In genomic region chr2:33370886-33371285, GRCh38 we compare ENCODE assay signal across 18 cellular contexts.
DNase-seq lines count a peak whose midpoint lies in the region; ATAC-seq, FAIRE-seq and TF ChIP-seq lines count a peak whose summit lies in the region.
"Had no signal": no experiment of that assay in that cellular context is flagged by ENCODE, and none has a peak within 500 bp of the region (broad histone marks: within the 10 kb centered on the region; RNA-seq: fewer than 3 reads in every experiment).

No MANE protein-coding gene starts in this region.

- FAIRE-seq in frontal cortex (lab: Jason Lieb, UNC) = no peak
- FAIRE-seq: GM12878 had no signal

- dilution Hi-C loops in IMR-90 (cut with HindIII; ENCODE audit: low sequenced_read_pairs, unreplicated experiment) = no loop called here

- H3K4me3 ChIP-seq in AG10803 (ENCODE audit: low read length) (no peak overlapping the region), IMR-90 (ENCODE audit: insufficient read depth, low read depth, low read length) (no peak overlapping the region), adipocyte (ENCODE audit: low read length) (no peak overlapping the region), gastroesophageal sphincter (no peak overlapping the region)
- H3K4me3 ChIP-seq: GM12878, SK-N-MC had no signal

- no peak for TF ChIP-seq EP300 in gastroesophageal sphincter (IDR thresholded peaks at IDR 0.05)

- no peak overlapping the region for H4K91ac ChIP-seq in IMR-90 (ENCODE audit: insufficient read depth, low read depth, low read length)

- H2AFZ ChIP-seq in IMR-90 (replicated peaks; ENCODE audit: low read length, poor library complexity) = no peak overlapping the region

- peak overlapping the region in 1 of 2 experiments; percentile 27; a peak in 1 of 4 replicates for H4K8ac ChIP-seq in IMR-90 (ENCODE audit: low read depth in 2 of 2, low read length in 2 of 2)

- H4K5ac ChIP-seq in IMR-90 (ENCODE audit: low read depth, low read length) = no peak overlapping the region

- H3K23ac ChIP-seq in IMR-90 (ENCODE audit: low read depth, low read length) = no peak overlapping the region

- no TSS peak for BruUV-seq in IMR-90 (replicated peaks; lab: Mats Ljungman, UMichigan)

- no peak for TF ChIP-seq POLR2A in IMR-90 (IDR thresholded peaks at IDR 0.05; ENCODE audit: low read depth, low read length)
- no peak for TF ChIP-seq POLR2A in gastroesophageal sphincter (IDR thresholded peaks at IDR 0.05)

- DNase-seq in AG10803 (ENCODE audit: low read depth) (peak; percentile 59), IMR-90 (no peak), adipocyte (ENCODE audit: low read depth) (peak; percentile 56), NCI-H345 treated with DMSO at 0.1 percent for 48 hours (lab: John Stamatoyannopoulos, UW; ENCODE audit: unreplicated experiment) (no peak), frontal cortex (ENCODE audit: low spot score in 2 of 2) (no peak)
- DNase-seq in activated effector memory CD4-positive, alpha-beta T cell treated with Interleukin-2 at 50 U/mL for 16 hours = no peak
- DNase-seq: CD4-positive, alpha-beta T cell; DMS79; H9; NCI-H1105; NCI-H1694 treated with DMSO at 0.1 percent for 48 hours; NCI-H446; NCI-H748 treated with DMSO at 0.1 percent for 48 hours; RPMI8226 had no signal

- TF ChIP-seq CTCF in AG10803 (conservative IDR thresholded peaks at IDR 0.05; ENCODE audit: low read length) (no peak), IMR-90 (conservative IDR thresholded peaks at IDR 0.05; ENCODE audit: low read depth, low read length) (no peak), gastroesophageal sphincter (IDR thresholded peaks at IDR 0.05) (no peak)

- H3K27me3 ChIP-seq in IMR-90 (ENCODE audit: control insufficient read depth, insufficient read depth, low read length) = no peaks in the 10 kb centered on the region
- no peaks in the 10 kb centered on the region for H3K27me3 ChIP-seq in adipocyte (replicated peaks; ENCODE audit: control insufficient read depth, insufficient read depth, low read length)
- no peaks in the 10 kb centered on the region for H3K27me3 ChIP-seq in gastroesophageal sphincter

- no peak overlapping the region for H2BK5ac ChIP-seq in IMR-90 (ENCODE audit: low read depth, low read length, poor library complexity, severe bottlenecking)

- in situ Hi-C loops in IMR-90 (cut with MboI; ENCODE audit: low sequenced_read_pairs) = no loop called here

- H2BK20ac ChIP-seq in IMR-90 (ENCODE audit: low read depth, low read length) = no peak overlapping the region

- H2AK5ac ChIP-seq in IMR-90 (ENCODE audit: low read depth, low read length) = no peak overlapping the region

- no peak for TF ChIP-seq RAD21 in IMR-90 (IDR thresholded peaks at IDR 0.05; ENCODE audit: low read length)

- no peak overlapping the region for H3K14ac ChIP-seq in IMR-90 (replicated peaks; ENCODE audit: low read depth, low read length)

- H3K56ac ChIP-seq in IMR-90 (ENCODE audit: extremely low read depth, insufficient read depth, low read length) = no peak overlapping the region

- no peak overlapping the region for H2AK9ac ChIP-seq in IMR-90 (replicated peaks; ENCODE audit: low read depth, low read length, poor library complexity)

- no peak overlapping the region for H3K18ac ChIP-seq in IMR-90 (ENCODE audit: low read depth, low read length)

- H4K20me1 ChIP-seq in IMR-90 (ENCODE audit: insufficient read depth, low read length) = no peaks in the 10 kb centered on the region

- peaks cover 38% of the 10 kb centered on the region for H3K36me3 ChIP-seq in IMR-90 (ENCODE audit: control insufficient read depth, insufficient read depth, low read length)
- H3K36me3 ChIP-seq in adipocyte (ENCODE audit: control insufficient read depth, insufficient read depth, low read length, severe bottlenecking) = no peaks in the 10 kb centered on the region
- no peaks in the 10 kb centered on the region for H3K36me3 ChIP-seq in gastroesophageal sphincter

- peaks cover 15 to 18% of the 10 kb centered on the region in 2 experiments; a peak in 3 of 4 replicates for H3K79me1 ChIP-seq in IMR-90 (ENCODE audit: low read depth in 1 of 2, low read length in 2 of 2)

- H3K9ac ChIP-seq in IMR-90 (ENCODE audit: low read depth, low read length) = no peak overlapping the region
- H3K9ac ChIP-seq in adipocyte (ENCODE audit: low read length) = no peak overlapping the region

- H3K9me1 ChIP-seq in IMR-90 (ENCODE audit: insufficient read depth, low read length) = no peaks in the 10 kb centered on the region; the same call in 1 of the 2 replicates

- H3K4me2 ChIP-seq in IMR-90 (ENCODE audit: low read depth, low read length) = no peak overlapping the region

- H3K9me3 ChIP-seq in IMR-90 (ENCODE audit: control insufficient read depth, insufficient read depth, low read length) (no peaks in the 10 kb centered on the region), adipocyte (ENCODE audit: control insufficient read depth, low read length) (no peaks in the 10 kb centered on the region), gastroesophageal sphincter (no peaks in the 10 kb centered on the region)

- no peak overlapping the region for H3K27ac ChIP-seq in IMR-90 (ENCODE audit: insufficient read depth, low read length)
- H3K27ac ChIP-seq in gastroesophageal sphincter = peak overlapping the region; percentile 14 to 74 (median 56)
- H3K27ac ChIP-seq: SK-N-MC had no signal

- WGBS in IMR-90 (ENCODE audit: extremely low coverage in 2 of 2, insufficient read length in 1 of 2), 2 experiments = 89% methylated on average over 2 of the region's 3 CpGs; no CpG with 5 or more reads in 1 of the 2 experiments
- 49 to 75% methylated on average over 2 to 3 of the region's 3 CpGs for WGBS in gastroesophageal sphincter (ENCODE audit: low coverage in 1 of 2), 2 donors

- H2BK15ac ChIP-seq in IMR-90 (ENCODE audit: low read depth, low read length) = no peak overlapping the region

- ATAC-seq in IMR-90 (ENCODE audit: low read depth) = no peak
- no peak for ATAC-seq in gastroesophageal sphincter
- ATAC-seq in GM19455 (IDR thresholded peaks at IDR 0.05; ENCODE audit: unreplicated experiment) = no peak
- ATAC-seq: GM12878 had no signal

- no peak overlapping the region for H2BK120ac ChIP-seq in IMR-90 (ENCODE audit: low read depth, low read length)

- 0 out of 2 replicates have a peak overlapping the region, but pooled peaks have one; percentile 4 for H3K4ac ChIP-seq in IMR-90 (ENCODE audit: low read depth, low read length)

- CTCF ChIA-PET in IMR-90 (lab: Yijun Ruan, JAX) = interaction anchor here (1.8 kb wide), 1 partner anchor 9 kb away, joined by 5 read pairs; no protein-coding TSS in a partner anchor

- intact Hi-C loops in IMR-90 (cut with micrococcal nuclease) = no loop called here

- H3K4me1 ChIP-seq in IMR-90 (ENCODE audit: control insufficient read depth, insufficient read depth, low read length) = peaks cover 5% of the 10 kb centered on the region
- H3K4me1 ChIP-seq in adipocyte (ENCODE audit: control insufficient read depth, insufficient read depth, low read length) = peaks cover 19% of the 10 kb centered on the region
- H3K4me1 ChIP-seq in gastroesophageal sphincter = peaks cover 3 to 60% (median 16%) of the 10 kb centered on the region in 3 donors

- POLR2A ChIA-PET in IMR-90 (lab: Charles Lee; ENCODE audit: unreplicated experiment) = no interaction called here

TF ChIP-seq in IMR-90, 13 proteins besides CTCF, POLR2A, EP300 and RAD21:
- no peak for TF ChIP-seq USF2 (IDR thresholded peaks at IDR 0.05; ENCODE audit: low read depth, low read length)
- no peak for TF ChIP-seq ELK1 (IDR thresholded peaks at IDR 0.05; ENCODE audit: borderline replicate concordance, low read depth, low read length)
- TF ChIP-seq NFE2L2 (IDR thresholded peaks at IDR 0.05; ENCODE audit: low read depth, low read length) = no peak
- no peak for TF ChIP-seq SMC3 (IDR thresholded peaks at IDR 0.05; ENCODE audit: low read depth, low read length)
- no peak for TF ChIP-seq MXI1 (IDR thresholded peaks at IDR 0.05; ENCODE audit: borderline replicate concordance, low read depth, low read length)
- TF ChIP-seq FOS (IDR thresholded peaks at IDR 0.05; ENCODE audit: low read depth, low read length) = no peak
- TF ChIP-seq BHLHE40 (IDR thresholded peaks at IDR 0.05; ENCODE audit: low read depth, low read length) = no peak
- no peak for TF ChIP-seq MAZ (IDR thresholded peaks at IDR 0.05; ENCODE audit: borderline replicate concordance, low read depth, low read length)
- TF ChIP-seq MAFK (IDR thresholded peaks at IDR 0.05; ENCODE audit: low read depth, low read length) = no peak
- no peak for TF ChIP-seq CEBPB (IDR thresholded peaks at IDR 0.05; ENCODE audit: low read depth, low read length)
- TF ChIP-seq RCOR1 (IDR thresholded peaks at IDR 0.05; ENCODE audit: insufficient replicate concordance, low read length) = no peak
- TF ChIP-seq CHD1 (IDR thresholded peaks at IDR 0.05; ENCODE audit: low read depth, low read length) = no peak
- no peak for TF ChIP-seq RFX5 (IDR thresholded peaks at IDR 0.05; ENCODE audit: low read depth, low read length)
TF ChIP-seq in IMR-90: peak in this region for 0.

Comparison
In these comparisons a context has a peak if more than half of its experiments do, and no peak if none do; other contexts are left out.
1. DNase-seq: peak in AG10803 (single experiment) and adipocyte (single experiment); none in IMR-90 (single experiment), NCI-H345 treated with DMSO at 0.1 percent for 48 hours (single experiment), activated effector memory CD4-positive, alpha-beta T cell treated with Interleukin-2 at 50 U/mL for 16 hours (single experiment) and frontal cortex (0 of 2).